10 cellular contexts compared by ENCODE assay signal in genomic region chr11:76382209-76382608, GRCh38. TPM values are rescaled to one million over a fixed set of nuclear protein-coding genes. Genes with fewer than 3 reads are reported as not detected.
DNase-seq lines count a peak whose midpoint lies in the region; ATAC-seq, FAIRE-seq and TF ChIP-seq lines count a peak whose summit lies in the region.
"Had no signal": no experiment of that assay in that cellular context is flagged by ENCODE, and none has a peak within 500 bp of the region (broad histone marks: within the 10 kb centered on the region; RNA-seq: fewer than 3 reads in every experiment).

No MANE protein-coding gene starts in this region.

- no peaks in the 10 kb centered on the region for H3K27me3 Mint-ChIP-seq in activated CD4-positive, alpha-beta memory T cell treated with anti-CD3 and anti-CD28 coated beads, Interleukin-2, amount 10 ng/mL, durations not matched to agents 7 days and 5 days

- no peaks in the 10 kb centered on the region for H3K9me3 ChIP-seq in HepG2 (ENCODE audit: low read length)
- no peaks in the 10 kb centered on the region for H3K9me3 ChIP-seq in right lobe of liver
- H3K9me3 ChIP-seq in iPS-18c (ENCODE audit: control insufficient read depth, insufficient read depth, low read length) = no peaks in the 10 kb centered on the region
- H3K9me3 ChIP-seq in upper lobe of right lung = no peaks in the 10 kb centered on the region

- WGBS in HepG2 (ENCODE audit: low lambda C conversion rate) = 21% methylated on average over 5 of the region's 6 CpGs
- WGBS in right lobe of liver (ENCODE audit: insufficient coverage, low coverage, low lambda C conversion rate, missing lambda C conversion rate) = 95% methylated on average over 6 of the region's 6 CpGs

- TF ChIP-seq EP300 in HepG2 (IDR thresholded peaks at IDR 0.05; ENCODE audit: low read depth in 2 of 2, low read length in 2 of 2) (no peak), HepG2 (CRISPR knock-in tag; IDR thresholded peaks at IDR 0.05; ENCODE audit: borderline replicate concordance) (no peak)

- H3K36me3 ChIP-seq in HepG2 (replicated peaks in 1 of 2; ENCODE audit: control insufficient read depth in 1 of 2, insufficient read depth in 2 of 2, low read length in 2 of 2) = no peaks in the 10 kb centered on the region
- no peaks in the 10 kb centered on the region for H3K36me3 ChIP-seq in right lobe of liver
- H3K36me3 ChIP-seq in upper lobe of right lung = no peaks in the 10 kb centered on the region

- no peaks in the 10 kb centered on the region; a peak in 1 of 5 replicates for H3K27me3 ChIP-seq in HepG2 (ENCODE audit: control insufficient read depth in 1 of 2, insufficient read depth in 2 of 2, low read length in 2 of 2)
- H3K27me3 ChIP-seq in right lobe of liver = no peaks in the 10 kb centered on the region
- H3K27me3 ChIP-seq in upper lobe of right lung = no peaks in the 10 kb centered on the region

- H3K36me3 Mint-ChIP-seq in activated CD4-positive, alpha-beta memory T cell treated with anti-CD3 and anti-CD28 coated beads, Interleukin-2, amount 10 ng/mL, durations not matched to agents 7 days and 5 days (ENCODE audit: low read depth) = peaks cover 11% of the 10 kb centered on the region

- in situ Hi-C loops in HepG2 (cut with HindIII; ENCODE audit: extremely low pct_ligation_motif_present, low pct_unique_long_range_greater_than_20kb) = no loop called here

- H3K4me1 ChIP-seq in HepG2 (ENCODE audit: insufficient read depth, low read length) (peaks cover 63% of the 10 kb centered on the region), right lobe of liver (peaks cover 0 to 25% (median 11%) of the 10 kb centered on the region in 4 donors), upper lobe of right lung (peaks cover 26% of the 10 kb centered on the region)

- peak overlapping the region; percentile 87 for H3K4me3 Mint-ChIP-seq in activated CD4-positive, alpha-beta memory T cell treated with anti-CD3 and anti-CD28 coated beads, Interleukin-2, amount 10 ng/mL, durations not matched to agents 7 days and 5 days

- H3K4me1 Mint-ChIP-seq in activated CD4-positive, alpha-beta memory T cell treated with anti-CD3 and anti-CD28 coated beads, Interleukin-2, amount 10 ng/mL, durations not matched to agents 7 days and 5 days = peaks cover 44% of the 10 kb centered on the region

- no peaks in the 10 kb centered on the region for H3K9me3 Mint-ChIP-seq in activated CD4-positive, alpha-beta memory T cell treated with anti-CD3 and anti-CD28 coated beads, Interleukin-2, amount 10 ng/mL, durations not matched to agents 7 days and 5 days

- no peak for TF ChIP-seq RAD21 in HepG2 (CRISPR knock-in tag; IDR thresholded peaks at IDR 0.05)

- H3K27ac ChIP-seq in HepG2 (ENCODE audit: extremely low read length, insufficient read depth, low read length) = peak overlapping the region; percentile 3
- H3K27ac ChIP-seq in right lobe of liver = no peak overlapping the region
- H3K27ac ChIP-seq in upper lobe of right lung = no peak overlapping the region
- H3K27ac ChIP-seq in RWPE1 = no peak overlapping the region

- H3K4me2 ChIP-seq in HepG2 (ENCODE audit: low read depth, low read length) = peak overlapping the region; percentile 88

- TF ChIP-seq CTCF in HepG2 (CRISPR knock-in tag; IDR thresholded peaks at IDR 0.05) (no peak), right lobe of liver (IDR thresholded peaks at IDR 0.05) (no peak), upper lobe of right lung (IDR thresholded peaks at IDR 0.05) (no peak), RWPE1 (conservative IDR thresholded peaks at IDR 0.05; ENCODE audit: low read depth) (no peak)

- intact Hi-C loops in HepG2 (cut with micrococcal nuclease; ENCODE audit: unreplicated experiment) (loop anchor here (5.0 kb wide), 1 partner anchor 145 kb away; no protein-coding TSS in a partner anchor), right lobe of liver (cut with DNase I) (no loop called here), upper lobe of right lung (cut with DNase I) (no loop called here)

- BruUV-seq in HepG2 (replicated peaks; lab: Mats Ljungman, UMichigan) = no TSS peak

- peaks cover 12% of the 10 kb centered on the region; the same call in 1 of the 2 replicates for H4K20me1 ChIP-seq in HepG2 (ENCODE audit: insufficient read depth, low read length)

- H3K4me3 ChIP-seq in HepG2 (replicated peaks in 1 of 3; ENCODE audit: insufficient read depth in 1 of 3, low read depth in 2 of 3, low read length in 3 of 3) = peak overlapping the region; percentile 70 to 85 (median 73)
- H3K4me3 ChIP-seq in right lobe of liver = no peak overlapping the region
- peak overlapping the region; percentile 57 for H3K4me3 ChIP-seq in iPS-18c (ENCODE audit: insufficient read depth, low read depth, low read length)
- H3K4me3 ChIP-seq in upper lobe of right lung = peak overlapping the region; percentile 92

- peaks cover 44% of the 10 kb centered on the region for H3K79me2 ChIP-seq in HepG2 (ENCODE audit: insufficient read depth, low read length)

- H2AFZ ChIP-seq in HepG2 (ENCODE audit: low read length) = peak overlapping the region; percentile 83

- CTCF ChIA-PET in HepG2 (lab: Yijun Ruan, JAX; ENCODE audit: low intra/inter-chr PET ratio, low total read pairs) = no interaction called here
- CTCF ChIA-PET in activated CD4-positive, alpha-beta memory T cell treated with anti-CD3 and anti-CD28 coated beads, Interleukin-2, amount 10 ng/mL, durations not matched to agents 7 days and 5 days (lab: Charles Lee) = interaction anchor here (0.9 to 1.5 kb wide), 3 partner anchors 66 to 340 kb away, joined by 3 to 8 read pairs (median 3); no protein-coding TSS in a partner anchor
- CTCF ChIA-PET in RWPE1 (lab: Yijun Ruan, JAX) = interaction anchor here (0.7 kb wide), 1 partner anchor 451 kb away, joined by 4 read pairs; no protein-coding TSS in a partner anchor

- H3K9ac ChIP-seq in HepG2 (ENCODE audit: insufficient read depth, low read depth, low read length) = peak overlapping the region; percentile 68

- TF ChIP-seq POLR2A in HepG2 (IDR thresholded peaks at IDR 0.05; ENCODE audit: insufficient read depth in 1 of 2, low read depth in 2 of 2, low read length in 2 of 2) (no peak), right lobe of liver (IDR thresholded peaks at IDR 0.05) (no peak)

- no peak overlapping the region for H3K27ac Mint-ChIP-seq in activated CD4-positive, alpha-beta memory T cell treated with anti-CD3 and anti-CD28 coated beads, Interleukin-2, amount 10 ng/mL, durations not matched to agents 7 days and 5 days

- POLR2A ChIA-PET in HepG2 (lab: Yijun Ruan, JAX) (interaction anchor here (1.4 to 1.8 kb wide), 2 partner anchors 10 to 64 kb away, joined by 5 to 7 read pairs; no protein-coding TSS in a partner anchor), RWPE1 (lab: Yijun Ruan, JAX; ENCODE audit: low non-redundant PET) (no interaction called here)
- POLR2A ChIA-PET in activated CD4-positive, alpha-beta memory T cell treated with anti-CD3 and anti-CD28 coated beads, Interleukin-2, amount 10 ng/mL, durations not matched to agents 7 days and 5 days (lab: Charles Lee) = interaction anchor here (1.2 to 3.0 kb wide), 2 partner anchors 59 to 62 kb away, joined by 5 to 16 read pairs; partner anchors contain the start of gene EMSY

- DNase-seq in HepG2 (ENCODE audit: low spot score) = no peak
- no peak for DNase-seq in right lobe of liver
- no peak for DNase-seq in activated CD4-positive, alpha-beta memory T cell treated with anti-CD3 and anti-CD28 coated beads, Interleukin-2, amount 10 ng/mL, durations not matched to agents 7 days and 5 days
- DNase-seq in upper lobe of right lung = no peak
- DNase-seq in SHP77 (lab: John Stamatoyannopoulos, UW) = no peak
- no peak for DNase-seq in RWPE1 (ENCODE audit: low spot score)
- DNase-seq in NCI-H187 (lab: John Stamatoyannopoulos, UW) = no peak
- DNase-seq: hypothalamus, RPMI8226 had no signal

- 0 out of 3 replicates have a peak, but pooled peaks have one; percentile 5 for ATAC-seq in HepG2
- ATAC-seq in right lobe of liver = no peak
- no peak for ATAC-seq in upper lobe of right lung

- FAIRE-seq in HepG2 (lab: Jason Lieb, UNC) = peak; percentile 8

RNA-seq across cellular contexts. Expression of gene GVQW3, which starts 1.1 kb away (rescaled TPM):
- total RNA-seq in HepG2 (2016; rRNA removed; fragmentation: Illumina TruSeq; extraction: Trizol) = 2.9 and 5.6 TPM in 2 replicates
- 1.2 and 1.4 TPM in 2 replicates for total RNA-seq in HepG2 (2016; cell fraction: cytosol; rRNA removed; fragmentation: Illumina TruSeq; extraction: Trizol; ENCODE audit: low read depth)
- total RNA-seq in HepG2 (2016; cell fraction: insoluble cytoplasmic fraction; rRNA removed; fragmentation: Illumina TruSeq; extraction: Trizol) = 4.0 and 4.7 TPM in 2 replicates
- total RNA-seq in HepG2 (2016; cell fraction: membrane; rRNA removed; fragmentation: Illumina TruSeq; extraction: Trizol) = 2.4 and 3.0 TPM in 2 replicates
- 14.0 and 15.9 TPM in 2 replicates for total RNA-seq in HepG2 (2016; cell fraction: nucleus; rRNA removed; fragmentation: Illumina TruSeq; extraction: Trizol)
- 5.0 and 5.4 TPM in 2 replicates for polyA plus RNA-seq in HepG2 (2011; rRNA removed)
- 2.1 and 2.4 TPM in 2 replicates for polyA plus RNA-seq in HepG2 (2011; cell fraction: cytosol; rRNA removed)
- 8.6 and 13.2 TPM in 2 replicates for polyA plus RNA-seq in HepG2 (2011; cell fraction: nucleus; rRNA removed)
- polyA plus RNA-seq in HepG2 (2012) = 2.7 and 4.3 TPM in 2 replicates
- 0.47 and 0.55 TPM in 2 replicates for polyA plus RNA-seq in HepG2 (2016; cell fraction: cytosol; fragmentation: Illumina TruSeq; extraction: Trizol; ENCODE audit: low read depth)
- 1.3 and 2.2 TPM in 2 replicates for polyA plus RNA-seq in HepG2 (2016; cell fraction: insoluble cytoplasmic fraction; fragmentation: Illumina TruSeq; extraction: Trizol; ENCODE audit: low read depth)
- polyA plus RNA-seq in HepG2 (2016; cell fraction: membrane; fragmentation: Illumina TruSeq; extraction: Trizol; ENCODE audit: low read depth) = 1.2 and 1.4 TPM in 2 replicates
- 11.5 TPM in 2 replicates for polyA plus RNA-seq in HepG2 (2016; cell fraction: nucleus; fragmentation: Illumina TruSeq; extraction: Trizol; ENCODE audit: insufficient read depth, low read depth)
- polyA minus RNA-seq in HepG2 (2011; rRNA and poly(A)+ RNA removed; ENCODE audit: low replicate concordance) = 5.4 and 9.4 TPM in 2 replicates
- 1.5 and 1.7 TPM in 2 replicates for polyA minus RNA-seq in HepG2 (2011; cell fraction: cytosol; rRNA and poly(A)+ RNA removed)
- 13.8 and 16.8 TPM in 2 replicates for polyA minus RNA-seq in HepG2 (2011; cell fraction: nucleus; rRNA and poly(A)+ RNA removed)
- total RNA-seq in right lobe of liver = under 1 TPM in 5 of 6 experiments, not detected in 1; 0.32 to 0.84 (median 0.49) TPM
- 1 to 10 TPM; 2.8 to 3.7 TPM for total RNA-seq in activated CD4-positive, alpha-beta memory T cell treated with anti-CD3 and anti-CD28 coated beads, Interleukin-2, amount 10 ng/mL, durations not matched to agents 7 days and 5 days
- 2.0 TPM for total RNA-seq in upper lobe of right lung

RNA-seq across cellular contexts. Expression of gene THAP12, which starts 1.3 kb away (rescaled TPM):
- total RNA-seq in HepG2 (2016; rRNA removed; fragmentation: Illumina TruSeq; extraction: Trizol) (51.3 and 74.3 TPM in 2 replicates), right lobe of liver (10 to 100 TPM; 11.5 to 15.8 (median 12.5) TPM), upper lobe of right lung (36.8 TPM)
- 12.1 and 16.8 TPM in 2 replicates for total RNA-seq in HepG2 (2016; cell fraction: cytosol; rRNA removed; fragmentation: Illumina TruSeq; extraction: Trizol; ENCODE audit: low read depth)
- 50.5 and 71.4 TPM in 2 replicates for total RNA-seq in HepG2 (2016; cell fraction: insoluble cytoplasmic fraction; rRNA removed; fragmentation: Illumina TruSeq; extraction: Trizol)
- 60.5 and 71.9 TPM in 2 replicates for total RNA-seq in HepG2 (2016; cell fraction: membrane; rRNA removed; fragmentation: Illumina TruSeq; extraction: Trizol)
- total RNA-seq in HepG2 (2016; cell fraction: nucleus; rRNA removed; fragmentation: Illumina TruSeq; extraction: Trizol) = 32.5 and 35.7 TPM in 2 replicates
- polyA plus RNA-seq in HepG2 (2011; rRNA removed) = 14.8 and 18.8 TPM in 2 replicates
- 7.0 and 12.9 TPM in 2 replicates for polyA plus RNA-seq in HepG2 (2011; cell fraction: cytosol; rRNA removed)
- 4.3 and 5.7 TPM in 2 replicates for polyA plus RNA-seq in HepG2 (2011; cell fraction: nucleus; rRNA removed)
- 21.7 and 26.2 TPM in 2 replicates for polyA plus RNA-seq in HepG2 (2012)
- 14.2 and 14.3 TPM in 2 replicates for polyA plus RNA-seq in HepG2 (2016; cell fraction: cytosol; fragmentation: Illumina TruSeq; extraction: Trizol; ENCODE audit: low read depth)
- 60.0 and 64.8 TPM in 2 replicates for polyA plus RNA-seq in HepG2 (2016; cell fraction: insoluble cytoplasmic fraction; fragmentation: Illumina TruSeq; extraction: Trizol; ENCODE audit: low read depth)
- polyA plus RNA-seq in HepG2 (2016; cell fraction: membrane; fragmentation: Illumina TruSeq; extraction: Trizol; ENCODE audit: low read depth) = 44.9 and 48.1 TPM in 2 replicates
- 36.4 and 40.3 TPM in 2 replicates for polyA plus RNA-seq in HepG2 (2016; cell fraction: nucleus; fragmentation: Illumina TruSeq; extraction: Trizol; ENCODE audit: insufficient read depth, low read depth)
- 6.1 and 17.9 TPM in 2 replicates for polyA minus RNA-seq in HepG2 (2011; rRNA and poly(A)+ RNA removed; ENCODE audit: low replicate concordance)
- 11.9 and 17.2 TPM in 2 replicates for polyA minus RNA-seq in HepG2 (2011; cell fraction: cytosol; rRNA and poly(A)+ RNA removed)
- 28.1 and 31.5 TPM in 2 replicates for polyA minus RNA-seq in HepG2 (2011; cell fraction: nucleus; rRNA and poly(A)+ RNA removed)
- total RNA-seq in activated CD4-positive, alpha-beta memory T cell treated with anti-CD3 and anti-CD28 coated beads, Interleukin-2, amount 10 ng/mL, durations not matched to agents 7 days and 5 days = 10 to 100 TPM; 51.1 to 52.9 TPM

Comparison
In these comparisons a context has a peak if more than half of its experiments do, and no peak if none do; other contexts are left out.
1. H3K4me3 ChIP-seq: peak in HepG2 (3 of 3), iPS-18c (single experiment) and upper lobe of right lung (single experiment); none in right lobe of liver (0 of 3).